11 cellular contexts compared by ENCODE assay signal in the genomic region with DNA sequence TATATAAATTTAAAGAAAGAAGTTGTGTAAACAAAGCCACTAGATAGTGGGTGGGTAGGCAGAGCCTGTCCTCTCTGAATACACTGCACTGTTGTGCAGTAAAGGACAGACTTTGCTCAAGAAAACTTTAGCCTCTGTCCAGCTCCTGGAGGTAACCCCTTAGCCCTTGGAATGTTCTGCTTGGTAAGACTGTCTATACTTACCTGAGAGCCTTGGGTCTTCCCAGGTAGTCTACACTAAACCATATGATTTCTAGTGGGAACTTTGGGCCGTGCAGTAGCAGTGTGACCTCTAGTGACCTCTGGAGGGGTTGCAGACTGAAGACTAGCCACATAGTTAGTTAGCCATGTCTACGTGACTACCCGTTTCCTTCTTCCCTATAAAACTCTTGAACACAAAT.
DNase-seq lines count a peak whose midpoint lies in the region; ATAC-seq and TF ChIP-seq lines count a peak whose summit lies in the region.
"Had no signal": no experiment of that assay in that cellular context is flagged by ENCODE, and none has a peak within 500 bp of the region (broad histone marks: within the 10 kb centered on the region; RNA-seq: fewer than 3 reads in every experiment).

No MANE protein-coding gene starts in this region.

- H2AFZ ChIP-seq in PC-3 (ENCODE audit: low read length) = no peak overlapping the region

- H3K27ac ChIP-seq in PC-3 (ENCODE audit: low read length) (no peak overlapping the region), mesendoderm (ENCODE audit: low read depth, low read length) (no peak overlapping the region)
- H3K27ac ChIP-seq: ovary, thoracic aorta had no signal

- no peaks in the 10 kb centered on the region for H3K36me3 Mint-ChIP-seq in activated naive CD4-positive, alpha-beta T cell treated with anti-CD3 and anti-CD28 coated beads for 36 hours (ENCODE audit: low read depth)

- no peak overlapping the region for H2BK5ac ChIP-seq in mesendoderm (ENCODE audit: low read length)

- H3K4me2 ChIP-seq in PC-3 (ENCODE audit: low read length) (no peak overlapping the region), mesendoderm (ENCODE audit: low read length) (no peak overlapping the region)

- no CpG with 5 or more reads among the region's 3 CpGs for WGBS in mesendoderm (ENCODE audit: extremely low coverage, insufficient coverage, low lambda C conversion rate)

- no peak overlapping the region for H2BK15ac ChIP-seq in mesendoderm (replicated peaks; ENCODE audit: low read depth)

- ATAC-seq in GM18505 (IDR thresholded peaks at IDR 0.05; ENCODE audit: unreplicated experiment) = peak; percentile 62
- ATAC-seq in HG02885 (IDR thresholded peaks at IDR 0.05; ENCODE audit: poor library complexity, unreplicated experiment) = peak; percentile 78
- ATAC-seq in PC-3 = no peak; the same call in 1 of the 2 replicates
- no peak for ATAC-seq in sciatic nerve

- BruUV-seq in PC-3 (replicated peaks; lab: Mats Ljungman, UMichigan) = no TSS peak

- intact Hi-C loops in PC-3 (cut with micrococcal nuclease) (no loop called here), sciatic nerve (cut with DNase I) (no loop called here)
- intact Hi-C loops in activated naive CD4-positive, alpha-beta T cell treated with anti-CD3 and anti-CD28 coated beads for 36 hours (cut with micrococcal nuclease) = no loop called here

- H3K79me1 ChIP-seq in mesendoderm (ENCODE audit: low read length) = no peaks in the 10 kb centered on the region

- H3K4me3 ChIP-seq in PC-3 (ENCODE audit: low read length) = no peak overlapping the region
- H3K4me3 ChIP-seq in mesendoderm (ENCODE audit: low read length) = no peak overlapping the region
- H3K4me3 ChIP-seq: ovary, thoracic aorta had no signal

- H3K23ac ChIP-seq in mesendoderm (ENCODE audit: low read length) = no peak overlapping the region

- H4K20me1 ChIP-seq in PC-3 (ENCODE audit: low read length) = no peaks in the 10 kb centered on the region

- TF ChIP-seq POLR2A in GM18505 (IDR thresholded peaks at IDR 0.05; ENCODE audit: borderline replicate concordance, extremely low read depth, insufficient read depth, insufficient read length) = no peak

- H3K56ac ChIP-seq in mesendoderm (ENCODE audit: low read length) = no peak overlapping the region

- no peak overlapping the region for H2AK5ac ChIP-seq in mesendoderm (ENCODE audit: low read length)

- no peak overlapping the region for H4K8ac ChIP-seq in mesendoderm (ENCODE audit: low read depth, low read length)

- no peak for DNase-seq in PC-3
- peak; percentile 70 for DNase-seq in mesendoderm
- DNase-seq in activated naive CD4-positive, alpha-beta T cell treated with anti-CD3 and anti-CD28 coated beads for 36 hours = no peak
- no peak for DNase-seq in NCI-H2227 (lab: John Stamatoyannopoulos, UW; ENCODE audit: unreplicated experiment)
- DNase-seq in sciatic nerve (ENCODE audit: low spot score) = no peak
- DNase-seq in T1000 (lab: John Stamatoyannopoulos, UW) = no peak
- DNase-seq: activated B cell treated with CpG ODN at 0.5 μM for 24 hours, ovary had no signal

- H3K79me2 ChIP-seq in PC-3 (ENCODE audit: low read length) (no peaks in the 10 kb centered on the region), mesendoderm (ENCODE audit: control insufficient read depth, insufficient read depth, low read length) (no peaks in the 10 kb centered on the region)

- H3K27me3 ChIP-seq in PC-3 (ENCODE audit: low read length) (no peaks in the 10 kb centered on the region), mesendoderm (ENCODE audit: insufficient read depth, low read length, poor library complexity) (no peaks in the 10 kb centered on the region)
- H3K27me3 ChIP-seq: ovary had no signal

- POLR2A ChIA-PET in PC-3 (lab: Charles Lee; ENCODE audit: unreplicated experiment) = no interaction called here

- no peak overlapping the region for H2BK120ac ChIP-seq in mesendoderm (ENCODE audit: low read depth, low read length)

- H3K9me2 ChIP-seq in PC-3 (replicated peaks; ENCODE audit: low read length) = no peaks in the 10 kb centered on the region

- CTCF ChIA-PET in PC-3 (lab: Charles Lee) = no interaction called here
- CTCF ChIA-PET in activated naive CD4-positive, alpha-beta T cell treated with anti-CD3 and anti-CD28 coated beads for 36 hours (lab: Charles Lee) = no interaction called here

- H3K4me1 ChIP-seq in PC-3 (ENCODE audit: insufficient read depth, low read length) (no peaks in the 10 kb centered on the region), mesendoderm (ENCODE audit: control insufficient read depth, low read depth, low read length) (no peaks in the 10 kb centered on the region)

- H3K4me1 Mint-ChIP-seq in activated naive CD4-positive, alpha-beta T cell treated with anti-CD3 and anti-CD28 coated beads for 36 hours (ENCODE audit: low read depth) = no peaks in the 10 kb centered on the region
- H3K4me1 Mint-ChIP-seq: activated B cell treated with CpG ODN at 0.5 μM for 24 hours had no signal

- no peak overlapping the region for H3K27ac Mint-ChIP-seq in activated naive CD4-positive, alpha-beta T cell treated with anti-CD3 and anti-CD28 coated beads for 36 hours
- H3K27ac Mint-ChIP-seq: activated B cell treated with CpG ODN at 0.5 μM for 24 hours had no signal

- H3F3A ChIP-seq in PC-3 (ENCODE audit: low read length, unreplicated experiment) = no peaks in the 10 kb centered on the region

- no peak overlapping the region for H3K18ac ChIP-seq in mesendoderm (ENCODE audit: low read length)

- no peaks in the 10 kb centered on the region for H3K9me3 ChIP-seq in PC-3 (ENCODE audit: low read length)
- H3K9me3 ChIP-seq: ovary, thoracic aorta had no signal

- no peaks in the 10 kb centered on the region for H3K27me3 Mint-ChIP-seq in activated naive CD4-positive, alpha-beta T cell treated with anti-CD3 and anti-CD28 coated beads for 36 hours (ENCODE audit: low read depth)
- H3K27me3 Mint-ChIP-seq: activated B cell treated with CpG ODN at 0.5 μM for 24 hours had no signal

- no peak overlapping the region for H3K4ac ChIP-seq in mesendoderm (ENCODE audit: low read depth, low read length)

- H3K9ac ChIP-seq in PC-3 (ENCODE audit: low read length) (no peak overlapping the region), mesendoderm (ENCODE audit: low read length) (no peak overlapping the region)

- TF ChIP-seq CTCF in PC-3 (conservative IDR thresholded peaks at IDR 0.05; ENCODE audit: low read depth, low read length) = peak; percentile 41; the same call in 1 of the 2 replicates

- no peak overlapping the region for H3K4me3 Mint-ChIP-seq in activated naive CD4-positive, alpha-beta T cell treated with anti-CD3 and anti-CD28 coated beads for 36 hours
- H3K4me3 Mint-ChIP-seq: activated B cell treated with CpG ODN at 0.5 μM for 24 hours had no signal

- H4K5ac ChIP-seq in mesendoderm (ENCODE audit: low read length) = no peak overlapping the region

- peaks cover 8% of the 10 kb centered on the region for H3K9me3 Mint-ChIP-seq in activated naive CD4-positive, alpha-beta T cell treated with anti-CD3 and anti-CD28 coated beads for 36 hours

- H3K36me3 ChIP-seq in PC-3 (ENCODE audit: low read depth, low read length) (no peaks in the 10 kb centered on the region), mesendoderm (ENCODE audit: control insufficient read depth, insufficient read depth, low read length) (no peaks in the 10 kb centered on the region)
- H3K36me3 ChIP-seq: ovary, thoracic aorta had no signal

Comparison
In these comparisons a context has a peak if more than half of its experiments do, and no peak if none do; other contexts are left out.
1. ATAC-seq: peak in GM18505 (single experiment) and HG02885 (single experiment); none in PC-3 (single experiment) and sciatic nerve (single experiment).